10 cellular contexts compared by ENCODE assay signal in the genomic region with DNA sequence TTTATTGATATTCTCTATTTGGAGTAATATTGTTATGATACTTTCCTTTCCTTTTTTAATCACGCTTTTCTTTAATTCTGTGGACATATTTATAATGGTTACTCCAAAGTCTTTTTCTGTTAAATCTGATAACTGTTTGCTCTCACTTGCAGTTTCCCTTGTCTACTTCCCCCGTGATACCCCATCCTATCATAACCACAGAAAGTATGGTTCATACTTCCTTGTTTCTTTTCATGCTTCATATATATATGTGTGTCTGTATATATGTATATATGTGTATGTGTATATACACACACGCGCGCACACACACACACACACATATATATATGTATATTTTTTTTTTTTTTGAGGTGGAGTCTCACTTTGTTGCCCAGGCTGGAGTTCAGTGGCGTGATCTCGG.
"Had no signal": no experiment of that assay in that cellular context is flagged by ENCODE, and none has a peak within 500 bp of the region (broad histone marks: within the 10 kb centered on the region; RNA-seq: fewer than 3 reads in every experiment).

No MANE protein-coding gene starts in this region.

- H3K9me3 Mint-ChIP-seq: activated CD4-positive, alpha-beta memory T cell treated with anti-CD3 and anti-CD28 coated beads, Interleukin-2, amount 10 ng/mL, durations not matched to agents 7 days and 5 days had no signal

- DNase-seq: activated CD4-positive, alpha-beta memory T cell treated with anti-CD3 and anti-CD28 coated beads, Interleukin-2, amount 10 ng/mL, durations not matched to agents 7 days and 5 days; activated CD8-positive, alpha-beta memory T cell treated with anti-CD3 and anti-CD28 coated beads, Interleukin-2, amount 50 U/mL, for 48 hours; activated naive CD4-positive, alpha-beta T cell treated with Interleukin-2 at 50 U/mL for 16 hours; adrenal gland; central memory CD4-positive, alpha-beta T cell; cortex of kidney; stimulated activated CD4-positive, alpha-beta T cell treated with anti-CD3 and anti-CD28 coated beads, Interleukin-15, amount 100 ng/mL, for 24 hours; stimulated activated CD4-positive, alpha-beta T cell treated with anti-CD3 and anti-CD28 coated beads, Interleukin-4, amount 100 ng/mL, for 24 hours; thyroid gland had no signal

- H3K4me3 Mint-ChIP-seq: activated CD4-positive, alpha-beta memory T cell treated with anti-CD3 and anti-CD28 coated beads, Interleukin-2, amount 10 ng/mL, durations not matched to agents 7 days and 5 days had no signal

- ATAC-seq: gastroesophageal sphincter had no signal

- H3K27ac Mint-ChIP-seq: activated CD4-positive, alpha-beta memory T cell treated with anti-CD3 and anti-CD28 coated beads, Interleukin-2, amount 10 ng/mL, durations not matched to agents 7 days and 5 days had no signal

- H3K4me3 ChIP-seq: adrenal gland, gastroesophageal sphincter, thyroid gland had no signal
